In genomic region chr9:113578877-113579269, GRCh38 we compare ENCODE assay signal across 8 cellular contexts.
A peak's percentile ranks its signal among the peaks of the same experiment; 100 is the strongest.
DNase-seq lines count a peak whose midpoint lies in the region; ATAC-seq and TF ChIP-seq lines count a peak whose summit lies in the region.

No MANE protein-coding gene starts in this region.

- H3K27me3 Mint-ChIP-seq in activated T-cell treated with anti-CD3 and anti-CD28 coated beads, Interleukin-2, amount 50 U/mL, for 24 hours = no peaks in the 10 kb centered on the region

- peak overlapping the region; percentile 98 for H3K27ac ChIP-seq in PC-3 (ENCODE audit: low read length)

- no peaks in the 10 kb centered on the region for H3K9me2 ChIP-seq in PC-3 (replicated peaks; ENCODE audit: low read length)

- H3K4me1 Mint-ChIP-seq in activated T-cell treated with anti-CD3 and anti-CD28 coated beads, Interleukin-2, amount 50 U/mL, for 24 hours (ENCODE audit: low read depth) = peaks cover 86% of the 10 kb centered on the region

- no peaks in the 10 kb centered on the region for H4K20me1 ChIP-seq in PC-3 (ENCODE audit: low read length)

- DNase-seq in DMS 273 (lab: John Stamatoyannopoulos, UW; ENCODE audit: unreplicated experiment) = peak; percentile 43
- no peak for DNase-seq in DMS 273 treated with DMSO at 0.1 percent for 48 hours (lab: John Stamatoyannopoulos, UW)
- peak; percentile 91 for DNase-seq in PC-3
- DNase-seq in activated T-cell treated with anti-CD3 and anti-CD28 coated beads, Interleukin-2, amount 50 U/mL, for 24 hours = peak; percentile 84
- DNase-seq in fibroblast of villous mesenchyme (ENCODE audit: low read depth) = peak; percentile 90
- peak; percentile 92 for DNase-seq in stimulated activated CD4-positive, alpha-beta T cell treated with anti-CD3 and anti-CD28 coated beads, Interleukin-15, amount 100 ng/mL, for 24 hours
- no peak for DNase-seq in midbrain (lab: John Stamatoyannopoulos, UW)

- no peak for TF ChIP-seq CTCF in PC-3 (conservative IDR thresholded peaks at IDR 0.05; ENCODE audit: low read depth, low read length)
- TF ChIP-seq CTCF in fibroblast of villous mesenchyme (IDR thresholded peaks at IDR 0.05; ENCODE audit: insufficient read depth, low read depth, low read length) = no peak

- H3K4me3 Mint-ChIP-seq in activated T-cell treated with anti-CD3 and anti-CD28 coated beads, Interleukin-2, amount 50 U/mL, for 24 hours = peak overlapping the region; percentile 84

- ATAC-seq in HG03039 (IDR thresholded peaks at IDR 0.05; ENCODE audit: unreplicated experiment) (peak; percentile 35), PC-3 (peak; percentile 69)

- peaks cover 22% of the 10 kb centered on the region for H3K79me2 ChIP-seq in PC-3 (ENCODE audit: low read length)

- CTCF ChIA-PET in PC-3 (lab: Charles Lee) = interaction anchor here (0.6 kb wide), 1 partner anchor 13 kb away, joined by 3 read pairs; no protein-coding TSS in a partner anchor

- peak overlapping the region; percentile 94 for H3K27ac Mint-ChIP-seq in activated T-cell treated with anti-CD3 and anti-CD28 coated beads, Interleukin-2, amount 50 U/mL, for 24 hours

- H3K4me3 ChIP-seq in PC-3 (ENCODE audit: low read length) = no peak overlapping the region
- H3K4me3 ChIP-seq in fibroblast of villous mesenchyme (ENCODE audit: low read depth, low read length) = no peak overlapping the region

- intact Hi-C loops in PC-3 (cut with micrococcal nuclease) = no loop called here

- no peaks in the 10 kb centered on the region for H3K27me3 ChIP-seq in PC-3 (ENCODE audit: low read length)

- BruUV-seq in PC-3 (replicated peaks; lab: Mats Ljungman, UMichigan) = no TSS peak

- H3F3A ChIP-seq in PC-3 (ENCODE audit: low read length, unreplicated experiment) = peaks cover 6% of the 10 kb centered on the region

- H3K36me3 ChIP-seq in PC-3 (ENCODE audit: low read depth, low read length) = peaks cover 3% of the 10 kb centered on the region; the same call in 1 of the 2 replicates

- peak overlapping the region; percentile 54 for H3K9ac ChIP-seq in PC-3 (ENCODE audit: low read length)

- H3K4me1 ChIP-seq in PC-3 (ENCODE audit: insufficient read depth, low read length) = peaks cover 69% of the 10 kb centered on the region

- H3K9me3 ChIP-seq in PC-3 (ENCODE audit: low read length) = no peaks in the 10 kb centered on the region

- H3K36me3 Mint-ChIP-seq in activated T-cell treated with anti-CD3 and anti-CD28 coated beads, Interleukin-2, amount 50 U/mL, for 24 hours (ENCODE audit: low read depth) = peaks cover 33% of the 10 kb centered on the region

- H3K9me3 Mint-ChIP-seq in activated T-cell treated with anti-CD3 and anti-CD28 coated beads, Interleukin-2, amount 50 U/mL, for 24 hours = no peaks in the 10 kb centered on the region

- POLR2A ChIA-PET in PC-3 (lab: Charles Lee; ENCODE audit: unreplicated experiment) = no interaction called here

- H2AFZ ChIP-seq in PC-3 (ENCODE audit: low read length) = no peak overlapping the region

- peak overlapping the region; percentile 78 for H3K4me2 ChIP-seq in PC-3 (ENCODE audit: low read length)

Comparison
In these comparisons a context has a peak if more than half of its experiments do, and no peak if none do; other contexts are left out.
1. DNase-seq: peak in DMS 273 (single experiment), PC-3 (single experiment), activated T-cell treated with anti-CD3 and anti-CD28 coated beads, Interleukin-2, amount 50 U/mL, for 24 hours (single experiment), fibroblast of villous mesenchyme (single experiment) and stimulated activated CD4-positive, alpha-beta T cell treated with anti-CD3 and anti-CD28 coated beads, Interleukin-15, amount 100 ng/mL, for 24 hours (single experiment); none in DMS 273 treated with DMSO at 0.1 percent for 48 hours (single experiment) and midbrain (single experiment).